ENCODE assay signal across 23 cellular contexts in the genomic region with DNA sequence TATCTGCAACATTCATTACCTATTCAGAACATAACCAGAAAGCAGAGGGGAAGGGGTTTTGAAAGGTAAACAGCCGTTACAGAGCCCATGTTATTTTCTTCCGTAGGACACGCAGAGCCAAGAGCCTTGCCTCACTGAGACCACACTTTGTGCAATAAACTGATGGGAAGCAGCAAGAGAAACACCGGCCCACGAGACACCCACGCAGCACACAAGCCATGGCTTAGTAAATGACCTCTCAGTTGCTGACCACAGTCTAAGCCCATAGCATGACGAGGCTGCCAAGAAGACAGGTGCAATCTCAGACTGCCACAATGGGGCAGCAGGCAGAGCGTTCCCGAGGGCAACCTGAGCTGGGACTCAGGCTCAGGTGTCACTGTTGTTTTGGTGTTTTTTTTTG. TPM values are rescaled to one million over a fixed set of nuclear protein-coding genes. Genes with fewer than 3 reads are reported as not detected.
A peak's percentile ranks its signal among the peaks of the same experiment; 100 is the strongest.
DNase-seq lines count a peak whose midpoint lies in the region; ATAC-seq and TF ChIP-seq lines count a peak whose summit lies in the region.
"Had no signal": no experiment of that assay in that cellular context is flagged by ENCODE, and none has a peak within 500 bp of the region (broad histone marks: within the 10 kb centered on the region; RNA-seq: fewer than 3 reads in every experiment).

No MANE protein-coding gene starts in this region.

- H3K4me3 ChIP-seq in IMR-90 (ENCODE audit: insufficient read depth, low read depth, low read length) = no peak overlapping the region
- H3K4me3 ChIP-seq in skeletal muscle tissue (ENCODE audit: low read length in 3 of 3) = no peak overlapping the region
- no peak overlapping the region for H3K4me3 ChIP-seq in lower leg skin (ENCODE audit: low read depth, poor library complexity, severe bottlenecking)
- H3K4me3 ChIP-seq: coronary artery, HAP-1, left lung, neural progenitor cell, prostate gland, testis had no signal

- H3K4ac ChIP-seq in IMR-90 (ENCODE audit: low read depth, low read length) = no peak overlapping the region

- TF ChIP-seq POLR2A in IMR-90 (IDR thresholded peaks at IDR 0.05; ENCODE audit: low read depth, low read length) (no peak), lower leg skin (IDR thresholded peaks at IDR 0.05) (no peak)

- POLR2A ChIA-PET in IMR-90 (lab: Charles Lee; ENCODE audit: unreplicated experiment) = no interaction called here

- no peaks in the 10 kb centered on the region for H3K9me3 Mint-ChIP-seq in activated CD8-positive, alpha-beta memory T cell treated with anti-CD3 and anti-CD28 coated beads, Interleukin-2, amount 10 ng/mL, durations not matched to agents 7 days and 5 days (ENCODE audit: low read depth)
- H3K9me3 Mint-ChIP-seq: activated T-helper 2 cell treated with anti-CD3 and anti-CD28 coated beads, Interferon-gamma antibody, Interleukin-2, Interleukin-4, amounts not matched to agents 10 μg/mL and 5 μg/mL and 100 μg/mL, durations not matched to agents 14 hours and 24 hours and 36 hours; CD4-positive, alpha-beta memory T cell; neural progenitor cell; stimulated activated memory B cell treated with anti-CD40 and anti-IgM and Interleukin-4, amounts not matched to agents 10 μg/mL and 1 μg/mL and 100 μg/mL, for 72 hours had no signal

- no peak overlapping the region for H2BK20ac ChIP-seq in IMR-90 (ENCODE audit: low read depth, low read length)

- peaks cover 6 to 12% of the 10 kb centered on the region in 2 experiments; a peak in 3 of 4 replicates for H3K79me1 ChIP-seq in IMR-90 (ENCODE audit: low read depth in 1 of 2, low read length in 2 of 2)

- no peak overlapping the region for H2AK9ac ChIP-seq in IMR-90 (replicated peaks; ENCODE audit: low read depth, low read length, poor library complexity)

- TF ChIP-seq CTCF in IMR-90 (conservative IDR thresholded peaks at IDR 0.05; ENCODE audit: low read depth, low read length) (no peak), lower leg skin (IDR thresholded peaks at IDR 0.05) (no peak)

- H3K9ac ChIP-seq in IMR-90 (ENCODE audit: low read depth, low read length) (no peak overlapping the region), skeletal muscle tissue (ENCODE audit: low read depth in 1 of 3, low read length in 3 of 3) (peak overlapping the region in 1 of 3 donors; percentile 58)
- H3K9ac ChIP-seq: neural progenitor cell had no signal

- H3K27ac ChIP-seq in IMR-90 (ENCODE audit: insufficient read depth, low read length) (no peak overlapping the region), layer of hippocampus (ENCODE audit: low read depth, low read length) (peak overlapping the region; percentile 76), skeletal muscle tissue (ENCODE audit: low read depth, low read length) (peak overlapping the region; percentile 65)
- H3K27ac ChIP-seq: brain microvascular endothelial cell, coronary artery, neural progenitor cell, prostate gland, testis had no signal

- in situ Hi-C loops in IMR-90 (cut with MboI; ENCODE audit: low sequenced_read_pairs) = no loop called here

- H3K14ac ChIP-seq in IMR-90 (replicated peaks; ENCODE audit: low read depth, low read length) = no peak overlapping the region

- ATAC-seq in IMR-90 (ENCODE audit: low read depth) = no peak
- no peak for ATAC-seq in activated CD8-positive, alpha-beta memory T cell treated with anti-CD3 and anti-CD28 coated beads, Interleukin-2, amount 10 ng/mL, durations not matched to agents 7 days and 5 days
- ATAC-seq: stimulated activated memory B cell treated with anti-CD40 and anti-IgM and Interleukin-4, amounts not matched to agents 10 μg/mL and 1 μg/mL and 100 μg/mL, for 72 hours had no signal

- H3K18ac ChIP-seq in IMR-90 (ENCODE audit: low read depth, low read length) = no peak overlapping the region

- TF ChIP-seq RAD21 in IMR-90 (IDR thresholded peaks at IDR 0.05; ENCODE audit: low read length) = no peak

- CTCF ChIA-PET in IMR-90 (lab: Yijun Ruan, JAX) = interaction anchor here (0.7 kb wide), 1 partner anchor 14 kb away, joined by 3 read pairs; no protein-coding TSS in a partner anchor
- CTCF ChIA-PET in activated CD8-positive, alpha-beta memory T cell treated with anti-CD3 and anti-CD28 coated beads, Interleukin-2, amount 10 ng/mL, durations not matched to agents 7 days and 5 days (lab: Charles Lee) = no interaction called here

- no peaks in the 10 kb centered on the region for H3K36me3 Mint-ChIP-seq in activated CD8-positive, alpha-beta memory T cell treated with anti-CD3 and anti-CD28 coated beads, Interleukin-2, amount 10 ng/mL, durations not matched to agents 7 days and 5 days
- H3K36me3 Mint-ChIP-seq: CD4-positive, alpha-beta memory T cell; stimulated activated memory B cell treated with anti-CD40 and anti-IgM and Interleukin-4, amounts not matched to agents 10 μg/mL and 1 μg/mL and 100 μg/mL, for 72 hours had no signal

- no TSS peak for BruUV-seq in IMR-90 (replicated peaks; lab: Mats Ljungman, UMichigan)

- H3K4me1 Mint-ChIP-seq in activated CD8-positive, alpha-beta memory T cell treated with anti-CD3 and anti-CD28 coated beads, Interleukin-2, amount 10 ng/mL, durations not matched to agents 7 days and 5 days = no peaks in the 10 kb centered on the region
- H3K4me1 Mint-ChIP-seq: CD4-positive, alpha-beta memory T cell; stimulated activated memory B cell treated with anti-CD40 and anti-IgM and Interleukin-4, amounts not matched to agents 10 μg/mL and 1 μg/mL and 100 μg/mL, for 72 hours had no signal

- H4K5ac ChIP-seq in IMR-90 (ENCODE audit: low read depth, low read length) = no peak overlapping the region

- H3K27ac Mint-ChIP-seq in activated CD8-positive, alpha-beta memory T cell treated with anti-CD3 and anti-CD28 coated beads, Interleukin-2, amount 10 ng/mL, durations not matched to agents 7 days and 5 days = no peak overlapping the region
- H3K27ac Mint-ChIP-seq: activated T-helper 2 cell treated with anti-CD3 and anti-CD28 coated beads, Interferon-gamma antibody, Interleukin-2, Interleukin-4, amounts not matched to agents 10 μg/mL and 5 μg/mL and 100 μg/mL, durations not matched to agents 14 hours and 24 hours and 36 hours; CD4-positive, alpha-beta memory T cell; neural progenitor cell; stimulated activated memory B cell treated with anti-CD40 and anti-IgM and Interleukin-4, amounts not matched to agents 10 μg/mL and 1 μg/mL and 100 μg/mL, for 72 hours had no signal

- H3K23ac ChIP-seq in IMR-90 (ENCODE audit: low read depth, low read length) = no peak overlapping the region

- peaks cover 23% of the 10 kb centered on the region for H3K27me3 Mint-ChIP-seq in activated CD8-positive, alpha-beta memory T cell treated with anti-CD3 and anti-CD28 coated beads, Interleukin-2, amount 10 ng/mL, durations not matched to agents 7 days and 5 days

- no peaks in the 10 kb centered on the region for H3K27me3 ChIP-seq in IMR-90 (ENCODE audit: control insufficient read depth, insufficient read depth, low read length)
- no peaks in the 10 kb centered on the region for H3K27me3 ChIP-seq in layer of hippocampus (ENCODE audit: control insufficient read depth, insufficient read depth, low read length)
- H3K27me3 ChIP-seq in skeletal muscle tissue (ENCODE audit: control insufficient read depth in 3 of 3, insufficient read depth in 3 of 3, low read length in 3 of 3) = no peaks in the 10 kb centered on the region
- H3K27me3 ChIP-seq: brain microvascular endothelial cell, left lung, neural progenitor cell, testis had no signal

- H2BK5ac ChIP-seq in IMR-90 (ENCODE audit: low read depth, low read length, poor library complexity, severe bottlenecking) = no peak overlapping the region

- no peak overlapping the region for H3K56ac ChIP-seq in IMR-90 (ENCODE audit: extremely low read depth, insufficient read depth, low read length)

- peaks cover 10% of the 10 kb centered on the region for H4K20me1 ChIP-seq in IMR-90 (ENCODE audit: insufficient read depth, low read length)

- H3K4me3 Mint-ChIP-seq in activated CD8-positive, alpha-beta memory T cell treated with anti-CD3 and anti-CD28 coated beads, Interleukin-2, amount 10 ng/mL, durations not matched to agents 7 days and 5 days = no peak overlapping the region
- H3K4me3 Mint-ChIP-seq: CD4-positive, alpha-beta memory T cell; neural progenitor cell; stimulated activated memory B cell treated with anti-CD40 and anti-IgM and Interleukin-4, amounts not matched to agents 10 μg/mL and 1 μg/mL and 100 μg/mL, for 72 hours had no signal

- H3K36me3 ChIP-seq in IMR-90 (ENCODE audit: control insufficient read depth, insufficient read depth, low read length) (no peaks in the 10 kb centered on the region; the same call in 1 of the 2 replicates), skeletal muscle tissue (ENCODE audit: control insufficient read depth in 3 of 3, insufficient read depth in 3 of 3, low read length in 3 of 3) (peaks cover 0 to 4% (median 3%) of the 10 kb centered on the region in 3 donors)
- H3K36me3 ChIP-seq: brain microvascular endothelial cell, HAP-1, left lung, neural progenitor cell, prostate gland had no signal

- WGBS in IMR-90 (ENCODE audit: extremely low coverage in 2 of 2, insufficient read length in 1 of 2), 2 experiments = 98% methylated on average over 6 of the region's 9 CpGs; no CpG with 5 or more reads in 1 of the 2 experiments
- WGBS in lower leg skin, 2 donors = 85 to 95% methylated on average over 9 of the region's 9 CpGs

- no peak overlapping the region for H2BK120ac ChIP-seq in IMR-90 (ENCODE audit: low read depth, low read length)

- peaks cover 10% of the 10 kb centered on the region for H3K9me1 ChIP-seq in IMR-90 (ENCODE audit: insufficient read depth, low read length)

- no peak overlapping the region for H3K4me2 ChIP-seq in IMR-90 (ENCODE audit: low read depth, low read length)
- H3K4me2 ChIP-seq: neural progenitor cell had no signal

- H2BK15ac ChIP-seq in IMR-90 (ENCODE audit: low read depth, low read length) = no peak overlapping the region

- intact Hi-C loops in IMR-90 (cut with micrococcal nuclease) (no loop called here), lower leg skin (cut with DNase I; ENCODE audit: low total_unique reads) (no loop called here)

- DNase-seq in IMR-90 = no peak
- peak; percentile 34 for DNase-seq in NCI-H2107 treated with DMSO at 0.1 percent for 48 hours (lab: John Stamatoyannopoulos, UW; ENCODE audit: unreplicated experiment)
- DNase-seq in activated effector memory CD4-positive, alpha-beta T cell treated with Interleukin-2 at 50 U/mL for 16 hours = no peak
- no peak for DNase-seq in activated CD8-positive, alpha-beta memory T cell treated with anti-CD3 and anti-CD28 coated beads, Interleukin-2, amount 10 ng/mL, durations not matched to agents 7 days and 5 days
- no peak for DNase-seq in lower leg skin (ENCODE audit: low spot score in 2 of 2)
- DNase-seq: activated CD4-positive, alpha-beta T cell treated with anti-CD3 and anti-CD28 coated beads, Interleukin-2, amount 50 U/mL, for 1 hour; activated CD8-positive, alpha-beta memory T cell treated with anti-CD3 and anti-CD28 coated beads, Interleukin-2, amount 50 U/mL, for 4 hours; brain microvascular endothelial cell; CD4-positive, alpha-beta memory T cell; KG1; left lung; NCI-H1092; NCI-H2081 treated with DMSO at 0.1 percent for 48 hours; small intestine; testis had no signal

- no peak overlapping the region for H2AFZ ChIP-seq in IMR-90 (replicated peaks; ENCODE audit: low read length, poor library complexity)
- H2AFZ ChIP-seq: neural progenitor cell had no signal

- no peak overlapping the region for H4K91ac ChIP-seq in IMR-90 (ENCODE audit: insufficient read depth, low read depth, low read length)

- dilution Hi-C loops in IMR-90 (cut with HindIII; ENCODE audit: low sequenced_read_pairs, unreplicated experiment) = no loop called here

- no peak overlapping the region for H4K8ac ChIP-seq in IMR-90 (ENCODE audit: low read depth in 2 of 2, low read length in 2 of 2)

- peak overlapping the region; percentile 7; the same call in 1 of the 2 replicates for H2AK5ac ChIP-seq in IMR-90 (ENCODE audit: low read depth, low read length)

- H3K9me3 ChIP-seq in IMR-90 (ENCODE audit: control insufficient read depth, insufficient read depth, low read length) (no peaks in the 10 kb centered on the region), skeletal muscle tissue (ENCODE audit: control insufficient read depth in 3 of 3, low read length in 3 of 3) (no peaks in the 10 kb centered on the region)
- H3K9me3 ChIP-seq: HAP-1, left lung, prostate gland, testis had no signal

- H3K4me1 ChIP-seq in IMR-90 (ENCODE audit: control insufficient read depth, insufficient read depth, low read length) (peaks cover 5% of the 10 kb centered on the region), skeletal muscle tissue (ENCODE audit: control insufficient read depth in 3 of 3, insufficient read depth in 3 of 3, low read length in 3 of 3) (peaks cover 17 to 33% (median 27%) of the 10 kb centered on the region in 3 donors)
- H3K4me1 ChIP-seq: HAP-1, left lung, neural progenitor cell, prostate gland had no signal

RNA-seq across cellular contexts. Expression of gene CABYR, which starts 59.6 kb away (rescaled TPM):
- 3.6 and 4.1 TPM in 2 replicates for total RNA-seq in IMR-90 (2012; rRNA removed)
- 6.2 and 7.1 TPM in 2 replicates for polyA plus RNA-seq in IMR-90 (2012; rRNA removed)
- 2.0 and 2.8 TPM in 2 replicates for polyA plus RNA-seq in IMR-90 (2012; cell fraction: cytosol; rRNA removed)
- 2.9 and 13.9 TPM in 2 replicates for polyA plus RNA-seq in IMR-90 (2012; cell fraction: nucleus; rRNA removed; ENCODE audit: low replicate concordance)
- 3.1 TPM for total RNA-seq in skeletal muscle tissue
- total RNA-seq in activated CD8-positive, alpha-beta memory T cell treated with anti-CD3 and anti-CD28 coated beads, Interleukin-2, amount 10 ng/mL, durations not matched to agents 7 days and 5 days = 1 to 10 TPM in 1 of 2 experiments, under 1 TPM in 1; 0.76 to 1.2 TPM
- total RNA-seq in lower leg skin = 1 to 10 TPM in 1 of 4 donors, under 1 TPM in 2, not detected in 1; 0.68 to 1.9 (median 0.93) TPM
